Comparison of ENCODE assay signal across 34 cellular contexts in genomic region chr6:56922645-56923044, GRCh38. TPM values are rescaled to one million over a fixed set of nuclear protein-coding genes. Genes with fewer than 3 reads are reported as not detected.
"Had no signal": no experiment of that assay in that cellular context is flagged by ENCODE, and none has a peak within 500 bp of the region (broad histone marks: within the 10 kb centered on the region; RNA-seq: fewer than 3 reads in every experiment).

No MANE protein-coding gene starts in this region.

- H3K27me3 Mint-ChIP-seq: dendritic cell treated with granulocyte-macrophage colony-stimulating factor and Interleukin-4, amounts not matched to agents 40 ng/mL and 50 ng/mL, for 4 days had no signal

- FAIRE-seq: astrocyte, bronchial epithelial cell had no signal

- H3K9me3 Mint-ChIP-seq: activated B cell treated with CpG ODN at 0.5 μM for 24 hours; activated CD8-positive, alpha-beta T cell treated with anti-CD3 and anti-CD28 coated beads for 36 hours; activated T-cell treated with anti-CD3 and anti-CD28 coated beads, Interleukin-2, amount 50 U/mL, for 4 hours; activated T-helper 17 cell treated with anti-CD3 and anti-CD28 coated beads, Interleukin-2, amount 50 U/mL, for 72 hours; central memory CD8-positive, alpha-beta T cell; dendritic cell treated with granulocyte-macrophage colony-stimulating factor and Interleukin-4, amounts not matched to agents 40 ng/mL and 50 ng/mL, for 4 days; endodermal cell; T-helper 2 cell treated with Interferon-gamma antibody and Interleukin-4, amounts not matched to agents 5 μg/mL and 100 μg/mL, for 36 hours had no signal

- H3K36me3 ChIP-seq: brain microvascular endothelial cell, gastrocnemius medialis, heart left ventricle, WERI-Rb-1 had no signal

- H3K4me1 ChIP-seq: gastrocnemius medialis, heart left ventricle had no signal

- H3K4me1 Mint-ChIP-seq: activated B cell treated with CpG ODN at 0.5 μM for 24 hours; activated T-helper 17 cell treated with anti-CD3 and anti-CD28 coated beads, Interleukin-2, amount 50 U/mL, for 72 hours; central memory CD8-positive, alpha-beta T cell; endodermal cell; T-helper 17 cell had no signal

- H3K9me3 ChIP-seq: gastrocnemius medialis, heart left ventricle had no signal

- H3K27ac Mint-ChIP-seq: activated B cell treated with CpG ODN at 0.5 μM for 24 hours; activated CD8-positive, alpha-beta T cell treated with anti-CD3 and anti-CD28 coated beads for 36 hours; activated naive CD8-positive, alpha-beta T cell; activated T-helper 17 cell treated with anti-CD3 and anti-CD28 coated beads, Interleukin-2, amount 50 U/mL, for 72 hours; dendritic cell treated with granulocyte-macrophage colony-stimulating factor and Interleukin-4, amounts not matched to agents 40 ng/mL and 50 ng/mL, for 4 days; endodermal cell; T-helper 17 cell; T-helper 2 cell treated with Interferon-gamma antibody and Interleukin-4, amounts not matched to agents 5 μg/mL and 100 μg/mL, for 36 hours had no signal

- H3K27ac ChIP-seq: brain microvascular endothelial cell, coronary artery, dorsolateral prefrontal cortex, gastrocnemius medialis, heart left ventricle, WERI-Rb-1 had no signal

- H3K4me3 ChIP-seq: coronary artery, dorsolateral prefrontal cortex, gastrocnemius medialis, heart left ventricle had no signal

- ATAC-seq: activated CD4-positive, CD25-positive, alpha-beta regulatory T cell treated with anti-CD3 and anti-CD28 coated beads, Interleukin-2, amount 50 U/mL, for 24 hours; activated CD8-positive, alpha-beta T cell treated with anti-CD3 and anti-CD28 coated beads for 36 hours; activated T-cell treated with anti-CD3 and anti-CD28 coated beads, Interleukin-2, amount 50 U/mL, for 4 hours; activated T-helper 17 cell treated with anti-CD3 and anti-CD28 coated beads, Interleukin-2, amount 50 U/mL, for 72 hours; esophagus mucosa; gastrocnemius medialis; heart left ventricle; T-helper 17 cell had no signal

- H3K4me3 Mint-ChIP-seq: activated B cell treated with CpG ODN at 0.5 μM for 24 hours; activated CD8-positive, alpha-beta T cell treated with anti-CD3 and anti-CD28 coated beads for 36 hours; activated naive CD8-positive, alpha-beta T cell; activated T-cell treated with anti-CD3 and anti-CD28 coated beads, Interleukin-2, amount 50 U/mL, for 4 hours; activated T-helper 17 cell treated with anti-CD3 and anti-CD28 coated beads, Interleukin-2, amount 50 U/mL, for 72 hours; central memory CD8-positive, alpha-beta T cell; dendritic cell treated with granulocyte-macrophage colony-stimulating factor and Interleukin-4, amounts not matched to agents 40 ng/mL and 50 ng/mL, for 4 days; endodermal cell; T-helper 17 cell; T-helper 2 cell treated with Interferon-gamma antibody and Interleukin-4, amounts not matched to agents 5 μg/mL and 100 μg/mL, for 36 hours had no signal

- DNase-seq: activated B cell treated with CpG ODN at 0.5 μM for 24 hours; activated CD4-positive, alpha-beta T cell treated with anti-CD3 and anti-CD28 coated beads for 48 hours; activated CD4-positive, alpha-beta T cell treated with anti-CD3 and anti-CD28 coated beads, Interleukin-2, amount 50 U/mL, for 1 hour; activated CD4-positive, alpha-beta T cell treated with anti-CD3 and anti-CD28 coated beads, Interleukin-2, amount 50 U/mL, for 48 hours; activated CD8-positive, alpha-beta memory T cell treated with anti-CD3 and anti-CD28 coated beads for 24 hours; activated CD8-positive, alpha-beta T cell treated with anti-CD3 and anti-CD28 coated beads for 36 hours; activated effector memory CD4-positive, alpha-beta T cell treated with Interleukin-2 at 50 U/mL for 16 hours; activated gamma-delta T cell treated with Interleukin-2 at 50 U/mL for 16 hours; activated naive CD4-positive, alpha-beta T cell treated with anti-CD3 and anti-CD28 coated beads, Interleukin-2, amount 50 U/mL, for 16 hours; activated naive CD4-positive, alpha-beta T cell treated with Interleukin-2 at 50 U/mL for 16 hours; activated T-cell treated with anti-CD3 and anti-CD28 coated beads, Interleukin-2, amount 50 U/mL, for 4 hours; amniotic stem cell; anterior cingulate cortex; brain microvascular endothelial cell; dorsolateral prefrontal cortex; effector memory CD4-positive, alpha-beta T cell; endodermal cell; foreskin fibroblast; gastrocnemius medialis; glutamatergic neuron; heart left ventricle; T-helper 17 cell; T1000; WERI-Rb-1 had no signal

- H3K27me3 ChIP-seq: brain microvascular endothelial cell, dorsolateral prefrontal cortex, gastrocnemius medialis had no signal

RNA-seq across cellular contexts. Expression of gene BEND6, which starts 32.3 kb away (rescaled TPM):
- total RNA-seq: activated B cell treated with CpG ODN at 0.5 μM for 24 hours; activated CD8-positive, alpha-beta T cell treated with anti-CD3 and anti-CD28 coated beads for 36 hours; T-helper 17 cell had no signal
